Comparison of ENCODE assay signal across 22 cellular contexts in the genomic region with DNA sequence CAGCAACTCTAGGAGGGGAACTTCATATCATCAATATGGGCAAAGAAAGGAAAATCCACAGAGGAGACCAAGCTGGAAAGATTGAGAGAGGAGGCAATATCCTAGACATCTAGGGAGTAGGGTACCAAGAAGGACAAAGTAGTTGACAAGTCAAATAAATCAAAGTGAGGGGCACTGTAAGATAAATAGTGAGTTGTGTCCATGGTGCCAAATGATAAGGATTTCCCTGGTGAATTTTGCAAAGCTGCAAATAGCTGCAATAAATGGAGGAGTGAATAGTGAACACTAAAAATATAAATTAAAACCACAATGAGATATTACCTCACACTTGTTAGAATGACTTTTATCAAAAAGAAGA.
A peak's percentile ranks its signal among the peaks of the same experiment; 100 is the strongest.
DNase-seq lines count a peak whose midpoint lies in the region; ATAC-seq, FAIRE-seq and TF ChIP-seq lines count a peak whose summit lies in the region.
"Had no signal": no experiment of that assay in that cellular context is flagged by ENCODE, and none has a peak within 500 bp of the region (broad histone marks: within the 10 kb centered on the region; RNA-seq: fewer than 3 reads in every experiment).

No MANE protein-coding gene starts in this region.

- H3K4me2 ChIP-seq in GM23248 (ENCODE audit: unreplicated experiment) (peak overlapping the region; percentile 55), K562 (ENCODE audit: insufficient read depth, low read length) (no peak overlapping the region), mesendoderm (ENCODE audit: low read length) (no peak overlapping the region)

- POLR2A ChIA-PET in K562 (lab: Yijun Ruan, JAX) = no interaction called here

- no peak overlapping the region for H4K8ac ChIP-seq in mesendoderm (ENCODE audit: low read depth, low read length)

- H3K79me1 ChIP-seq in mesendoderm (ENCODE audit: low read length) = no peaks in the 10 kb centered on the region

- no peaks in the 10 kb centered on the region for H3K9me2 ChIP-seq in GM23248 (ENCODE audit: insufficient read depth)

- H3K36me3 ChIP-seq in GM23248 (ENCODE audit: low read depth) (no peaks in the 10 kb centered on the region), K562 (ENCODE audit: control insufficient read depth, insufficient read depth, low read length) (no peaks in the 10 kb centered on the region), mesendoderm (ENCODE audit: control insufficient read depth, insufficient read depth, low read length) (no peaks in the 10 kb centered on the region), stomach (no peaks in the 10 kb centered on the region)
- H3K36me3 ChIP-seq: pancreas had no signal

- peaks cover 52% of the 10 kb centered on the region for H3F3A ChIP-seq in GM23248 (ENCODE audit: insufficient read depth)

- no peak overlapping the region for H4K5ac ChIP-seq in mesendoderm (ENCODE audit: low read length)

- H2AK5ac ChIP-seq in mesendoderm (ENCODE audit: low read length) = no peak overlapping the region

- H3K27me3 Mint-ChIP-seq in stimulated activated memory B cell treated with anti-CD40 and anti-IgM and Interleukin-4, amounts not matched to agents 10 μg/mL and 1 μg/mL and 100 μg/mL, for 72 hours = peaks cover 24% of the 10 kb centered on the region
- H3K27me3 Mint-ChIP-seq in nephron progenitor cell (ENCODE audit: low read depth, poor library complexity) = peaks cover 3% of the 10 kb centered on the region

- H3K9me3 Mint-ChIP-seq in stimulated activated memory B cell treated with anti-CD40 and anti-IgM and Interleukin-4, amounts not matched to agents 10 μg/mL and 1 μg/mL and 100 μg/mL, for 72 hours = peaks cover 3% of the 10 kb centered on the region
- H3K9me3 Mint-ChIP-seq in nephron progenitor cell = peaks cover 23% of the 10 kb centered on the region

- TF ChIP-seq EP300 in K562 (IDR thresholded peaks at IDR 0.05; ENCODE audit: low read length) (no peak), stomach (IDR thresholded peaks at IDR 0.05) (no peak)

- H3K9me1 ChIP-seq in K562 (ENCODE audit: control insufficient read depth, insufficient read depth, low read length) = no peaks in the 10 kb centered on the region

- no peak overlapping the region for H2BK15ac ChIP-seq in mesendoderm (replicated peaks; ENCODE audit: low read depth)

- peak overlapping the region; percentile 70 for H3K27ac ChIP-seq in GM23248
- no peak overlapping the region for H3K27ac ChIP-seq in K562 (ENCODE audit: extremely low read depth, low read depth, low read length)
- H3K27ac ChIP-seq in mesendoderm (ENCODE audit: low read depth, low read length) = no peak overlapping the region
- peak overlapping the region in 3 of 5 donors; percentile 37 to 59 (median 50) for H3K27ac ChIP-seq in stomach
- H3K27ac ChIP-seq: pancreas had no signal

- H3K4me3 Mint-ChIP-seq in stimulated activated memory B cell treated with anti-CD40 and anti-IgM and Interleukin-4, amounts not matched to agents 10 μg/mL and 1 μg/mL and 100 μg/mL, for 72 hours = no peak overlapping the region
- H3K4me3 Mint-ChIP-seq in nephron progenitor cell = no peak overlapping the region
- H3K4me3 Mint-ChIP-seq: activated CD8-positive, alpha-beta memory T cell treated with anti-CD3 and anti-CD28 coated beads, Interleukin-2, amount 10 ng/mL, durations not matched to agents 7 days and 5 days; activated naive CD8-positive, alpha-beta T cell treated with anti-CD3 and anti-CD28 coated beads, Interleukin-2, amount 50 U/mL, for 24 hours; T-cell had no signal

- peaks cover 42% of the 10 kb centered on the region for H3K4me1 ChIP-seq in GM23248 (ENCODE audit: insufficient read depth)
- H3K4me1 ChIP-seq in K562 (replicated peaks in 1 of 2; ENCODE audit: control insufficient read depth in 2 of 2, insufficient read depth in 2 of 2, low read length in 2 of 2) = no peaks in the 10 kb centered on the region; a peak in 1 of 5 replicates
- no peaks in the 10 kb centered on the region for H3K4me1 ChIP-seq in mesendoderm (ENCODE audit: control insufficient read depth, low read depth, low read length)
- peaks cover 0 to 24% (median 17%) of the 10 kb centered on the region in 4 donors for H3K4me1 ChIP-seq in stomach
- H3K4me1 ChIP-seq: pancreas had no signal

- H3K79me2 ChIP-seq in GM23248 (ENCODE audit: insufficient read depth) (no peaks in the 10 kb centered on the region), K562 (ENCODE audit: control insufficient read depth, insufficient read depth, low read length) (no peaks in the 10 kb centered on the region), mesendoderm (ENCODE audit: control insufficient read depth, insufficient read depth, low read length) (no peaks in the 10 kb centered on the region)

- no peak for TF ChIP-seq POLR2A in K562 (conservative IDR thresholded peaks at IDR 0.05)
- TF ChIP-seq POLR2A in stomach (IDR thresholded peaks at IDR 0.05) = no peak

- H3K56ac ChIP-seq in mesendoderm (ENCODE audit: low read length) = no peak overlapping the region

- H3K4me3 ChIP-seq in GM23248 = no peak overlapping the region
- H3K4me3 ChIP-seq in K562 = no peak overlapping the region
- H3K4me3 ChIP-seq in mesendoderm (ENCODE audit: low read length) = no peak overlapping the region
- H3K4me3 ChIP-seq in stomach = no peak overlapping the region
- H3K4me3 ChIP-seq: pancreas had no signal

- H3K4me1 Mint-ChIP-seq in stimulated activated memory B cell treated with anti-CD40 and anti-IgM and Interleukin-4, amounts not matched to agents 10 μg/mL and 1 μg/mL and 100 μg/mL, for 72 hours = no peaks in the 10 kb centered on the region
- H3K4me1 Mint-ChIP-seq in nephron progenitor cell = peaks cover 24% of the 10 kb centered on the region
- H3K4me1 Mint-ChIP-seq: activated CD8-positive, alpha-beta memory T cell treated with anti-CD3 and anti-CD28 coated beads, Interleukin-2, amount 10 ng/mL, durations not matched to agents 7 days and 5 days; activated naive CD8-positive, alpha-beta T cell treated with anti-CD3 and anti-CD28 coated beads, Interleukin-2, amount 50 U/mL, for 24 hours; T-cell had no signal

- H3K36me3 Mint-ChIP-seq in stimulated activated memory B cell treated with anti-CD40 and anti-IgM and Interleukin-4, amounts not matched to agents 10 μg/mL and 1 μg/mL and 100 μg/mL, for 72 hours = no peaks in the 10 kb centered on the region
- no peaks in the 10 kb centered on the region for H3K36me3 Mint-ChIP-seq in nephron progenitor cell (ENCODE audit: low read depth)
- H3K36me3 Mint-ChIP-seq: activated CD8-positive, alpha-beta memory T cell treated with anti-CD3 and anti-CD28 coated beads, Interleukin-2, amount 10 ng/mL, durations not matched to agents 7 days and 5 days; T-cell had no signal

- no peak for TF ChIP-seq RAD21 in K562 (CRISPR knock-in tag; conservative IDR thresholded peaks at IDR 0.05 in 1 of 2, IDR thresholded peaks at IDR 0.05 in 1 of 2)

- no peak for TF ChIP-seq CTCF in K562 (IDR thresholded peaks at IDR 0.05 in 2 of 3, conservative IDR thresholded peaks at IDR 0.05 in 1 of 3; ENCODE audit: insufficient read depth in 2 of 3, low read depth in 1 of 3, low read length in 3 of 3)
- no peak for TF ChIP-seq CTCF in stomach (IDR thresholded peaks at IDR 0.05)
- no peak for TF ChIP-seq CTCF in nephron progenitor cell (IDR thresholded peaks at IDR 0.05)

- H3K9ac ChIP-seq in GM23248 = peak overlapping the region; percentile 34; the same call in 1 of the 2 replicates
- no peak overlapping the region for H3K9ac ChIP-seq in K562 (ENCODE audit: insufficient read depth in 1 of 2, low read depth in 2 of 2, low read length in 2 of 2)
- H3K9ac ChIP-seq in mesendoderm (ENCODE audit: low read length) = no peak overlapping the region

- no peak overlapping the region for H3K27ac Mint-ChIP-seq in stimulated activated memory B cell treated with anti-CD40 and anti-IgM and Interleukin-4, amounts not matched to agents 10 μg/mL and 1 μg/mL and 100 μg/mL, for 72 hours
- no peak overlapping the region for H3K27ac Mint-ChIP-seq in nephron progenitor cell
- H3K27ac Mint-ChIP-seq: activated CD8-positive, alpha-beta memory T cell treated with anti-CD3 and anti-CD28 coated beads, Interleukin-2, amount 10 ng/mL, durations not matched to agents 7 days and 5 days; activated naive CD8-positive, alpha-beta T cell treated with anti-CD3 and anti-CD28 coated beads, Interleukin-2, amount 50 U/mL, for 24 hours; activated T-helper 2 cell treated with anti-CD3 and anti-CD28 coated beads, Interferon-gamma antibody, Interleukin-2, Interleukin-4, amounts not matched to agents 10 μg/mL and 5 μg/mL and 100 μg/mL, durations not matched to agents 14 hours and 24 hours and 36 hours; T-cell had no signal

- H2AFZ ChIP-seq in GM23248 (no peak overlapping the region), K562 (ENCODE audit: low read depth, low read length) (no peak overlapping the region)

- ATAC-seq in K562 = no peak
- no peak for ATAC-seq in stimulated activated memory B cell treated with anti-CD40 and anti-IgM and Interleukin-4, amounts not matched to agents 10 μg/mL and 1 μg/mL and 100 μg/mL, for 72 hours
- ATAC-seq in GM21619 (IDR thresholded peaks at IDR 0.05; ENCODE audit: unreplicated experiment) = no peak
- ATAC-seq: activated CD8-positive, alpha-beta memory T cell treated with anti-CD3 and anti-CD28 coated beads, Interleukin-2, amount 10 ng/mL, durations not matched to agents 7 days and 5 days; activated naive CD8-positive, alpha-beta T cell treated with anti-CD3 and anti-CD28 coated beads, Interleukin-2, amount 50 U/mL, for 24 hours; T-cell had no signal

- in situ Hi-C loops in GM23248 (cut with MboI) (no loop called here), K562 (cut with MboI) (no loop called here)

- no peaks in the 10 kb centered on the region for H3K27me3 ChIP-seq in GM23248 (replicated peaks; ENCODE audit: insufficient read depth)
- no peaks in the 10 kb centered on the region for H3K27me3 ChIP-seq in K562 (ENCODE audit: control insufficient read depth in 2 of 2, insufficient read depth in 2 of 2, low read length in 2 of 2)
- H3K27me3 ChIP-seq in mesendoderm (ENCODE audit: insufficient read depth, low read length, poor library complexity) = no peaks in the 10 kb centered on the region
- H3K27me3 ChIP-seq in stomach = no peaks in the 10 kb centered on the region
- H3K27me3 ChIP-seq: pancreas had no signal

- no peak for FAIRE-seq in K562 (lab: Jason Lieb, UNC)
- FAIRE-seq: small intestine had no signal

- no peaks in the 10 kb centered on the region for H4K20me1 ChIP-seq in GM23248 (ENCODE audit: insufficient read depth)
- no peaks in the 10 kb centered on the region for H4K20me1 ChIP-seq in K562 (replicated peaks; ENCODE audit: control insufficient read depth, insufficient read depth, low read length)

- CTCF ChIA-PET in K562 (lab: Yijun Ruan, JAX; ENCODE audit: low intra/inter-chr PET ratio) = no interaction called here

- no peak overlapping the region for H3K18ac ChIP-seq in mesendoderm (ENCODE audit: low read length)

- intact Hi-C loops in K562 (cut with micrococcal nuclease) (no loop called here), stomach (cut with DNase I; ENCODE audit: low total_unique reads) (no loop called here)

- DNase-seq in GM23248 (no peak), K562 (ENCODE audit: extremely low read depth in 1 of 4, low spot score in 3 of 4) (no peak), mesendoderm (no peak), stomach (no peak), nephron progenitor cell (no peak)
- DNase-seq in activated effector memory CD4-positive, alpha-beta T cell treated with anti-CD3 and anti-CD28 coated beads, Interleukin-2, amount 50 U/mL, for 16 hours = no peak
- DNase-seq: activated CD4-positive, alpha-beta T cell treated with anti-CD3 and anti-CD28 coated beads for 48 hours; activated CD8-positive, alpha-beta memory T cell treated with anti-CD3 and anti-CD28 coated beads, Interleukin-2, amount 10 ng/mL, durations not matched to agents 7 days and 5 days; activated naive CD8-positive, alpha-beta T cell treated with anti-CD3 and anti-CD28 coated beads, Interleukin-2, amount 50 U/mL, for 24 hours; DND-41; erythroblast; KG1; NCI-H1048; NCI-H1930; NCI-H510A; pancreas; small intestine; stimulated activated CD4-positive, alpha-beta T cell treated with anti-CD3 and anti-CD28 coated beads, Interleukin-4, amount 100 ng/mL, for 24 hours; T-cell had no signal

- no peak overlapping the region for H3K23ac ChIP-seq in mesendoderm (ENCODE audit: low read length)

- H3K4ac ChIP-seq in mesendoderm (ENCODE audit: low read depth, low read length) = no peak overlapping the region

- BruUV-seq in K562 (replicated peaks; lab: Mats Ljungman, UMichigan) = no TSS peak

- H2BK120ac ChIP-seq in mesendoderm (ENCODE audit: low read depth, low read length) = peak overlapping the region; percentile 14

- no peaks in the 10 kb centered on the region for H3K9me3 ChIP-seq in GM23248 (ENCODE audit: low read depth)
- H3K9me3 ChIP-seq in K562 (replicated peaks; ENCODE audit: control insufficient read depth, insufficient read depth, low read depth, low read length) = no peaks in the 10 kb centered on the region
- H3K9me3 ChIP-seq in stomach = no peaks in the 10 kb centered on the region
- H3K9me3 ChIP-seq: pancreas had no signal

- H2BK5ac ChIP-seq in mesendoderm (ENCODE audit: low read length) = no peak overlapping the region

Comparison
In these comparisons a context has a peak if more than half of its experiments do, and no peak if none do; other contexts are left out.
1. H3K27ac ChIP-seq: peak in GM23248 (single experiment) and stomach (3 of 5); none in K562 (single experiment) and mesendoderm (single experiment).